In genomic region chr12:53295891-53296219, GRCh38 we compare ENCODE assay signal across 8 cellular contexts. TPM values are rescaled to one million over a fixed set of nuclear protein-coding genes. Genes with fewer than 3 reads are reported as not detected.
DNase-seq lines count a peak whose midpoint lies in the region; ATAC-seq, FAIRE-seq and TF ChIP-seq lines count a peak whose summit lies in the region.

No MANE protein-coding gene starts in this region.

- no peak for TF ChIP-seq POLR2A in H54 (IDR thresholded peaks at IDR 0.05; ENCODE audit: low read depth, low read length)

- H3F3A ChIP-seq in GM23248 (ENCODE audit: insufficient read depth) = peaks cover 51% of the 10 kb centered on the region

- DNase-seq in GM23248 (peak; percentile 29), WTC11 (ENCODE audit: low spot score) (no peak), glutamatergic neuron (no peak), skeletal muscle cell (ENCODE audit: low read depth) (no peak), dermis blood vessel endothelial cell (no peak), NCI-H2081 treated with DMSO at 0.1 percent for 48 hours (lab: John Stamatoyannopoulos, UW) (no peak), H54 (ENCODE audit: insufficient read length, low spot score) (no peak)
- DNase-seq in activated effector memory CD4-positive, alpha-beta T cell treated with Interleukin-2 at 50 U/mL for 16 hours = no peak

- H3K36me3 ChIP-seq in GM23248 (ENCODE audit: low read depth) = 0 out of 2 replicates have a peak, but pooled peaks cover 4% of the 10 kb centered on the region

- peaks cover 31% of the 10 kb centered on the region for H3K36me3 Mint-ChIP-seq in WTC11
- no peaks in the 10 kb centered on the region for H3K36me3 Mint-ChIP-seq in glutamatergic neuron (ENCODE audit: unreplicated experiment)

- no peaks in the 10 kb centered on the region for H3K9me3 Mint-ChIP-seq in WTC11
- H3K9me3 Mint-ChIP-seq in glutamatergic neuron (ENCODE audit: unreplicated experiment) = peaks cover 4% of the 10 kb centered on the region

- H3K4me3 Mint-ChIP-seq in WTC11 = peak overlapping the region; percentile 99
- H3K4me3 Mint-ChIP-seq in glutamatergic neuron (ENCODE audit: unreplicated experiment) = peak overlapping the region; percentile 95

- H3K27ac Mint-ChIP-seq in WTC11 (peak overlapping the region; percentile 96), glutamatergic neuron (ENCODE audit: unreplicated experiment) (peak overlapping the region; percentile 94)

- peaks cover 43% of the 10 kb centered on the region for H3K4me1 ChIP-seq in GM23248 (ENCODE audit: insufficient read depth)

- CTCF ChIA-PET in WTC11 (lab: Charles Lee) = interaction anchor here (0.7 to 15.2 kb wide), 28 partner anchors 12 to 248 kb away, joined by 3 to 161 read pairs (median 4); partner anchors contain the start of genes AAAS, CSAD, ESPL1 and TARBP2

- H3K9me3 ChIP-seq in GM23248 (ENCODE audit: low read depth) = no peaks in the 10 kb centered on the region

- no peaks in the 10 kb centered on the region for H4K20me1 ChIP-seq in GM23248 (ENCODE audit: insufficient read depth)

- H2AFZ ChIP-seq in GM23248 = peak overlapping the region; percentile 82

- no peaks in the 10 kb centered on the region for H3K27me3 Mint-ChIP-seq in WTC11 (ENCODE audit: low read depth)
- H3K27me3 Mint-ChIP-seq in glutamatergic neuron (ENCODE audit: unreplicated experiment) = peaks cover 6% of the 10 kb centered on the region

- ATAC-seq in WTC11 = no peak

- TF ChIP-seq CTCF in WTC11 (IDR thresholded peaks at IDR 0.05) (no peak), glutamatergic neuron (IDR thresholded peaks at IDR 0.05; ENCODE audit: partially characterized antibody, unreplicated experiment) (no peak)

- peaks cover 29% of the 10 kb centered on the region for H3K79me2 ChIP-seq in GM23248 (ENCODE audit: insufficient read depth)

- H3K4me1 Mint-ChIP-seq in WTC11 = peaks cover 23% of the 10 kb centered on the region
- peaks cover 15% of the 10 kb centered on the region for H3K4me1 Mint-ChIP-seq in glutamatergic neuron (ENCODE audit: low read depth, unreplicated experiment)

- H3K4me3 ChIP-seq in GM23248 (peak overlapping the region; percentile 93), skeletal muscle cell (ENCODE audit: low read depth, low read length) (peak overlapping the region; percentile 98)

- H3K27me3 ChIP-seq in GM23248 (replicated peaks; ENCODE audit: insufficient read depth) = no peaks in the 10 kb centered on the region

- H3K9me2 ChIP-seq in GM23248 (ENCODE audit: insufficient read depth) = no peaks in the 10 kb centered on the region

- peak overlapping the region; percentile 90 for H3K4me2 ChIP-seq in GM23248 (ENCODE audit: unreplicated experiment)

- POLR2A ChIA-PET in WTC11 (lab: Charles Lee) = interaction anchor here (0.9 to 2.3 kb wide), 7 partner anchors 26 to 137 kb away, joined by 3 to 19 read pairs (median 6); partner anchors contain the start of genes AAAS, CSAD, ESPL1 and SP1

- H3K9ac ChIP-seq in GM23248 = peak overlapping the region; percentile 96

- in situ Hi-C loops in GM23248 (cut with MboI) = no loop called here

- peak overlapping the region; percentile 100 for H3K27ac ChIP-seq in GM23248

- FAIRE-seq in H54 (lab: Jason Lieb, UNC) = no peak

- 1 to 3% methylated on average over 12 of the region's 12 CpGs for WGBS in GM23248 (ENCODE audit: low coverage in 1 of 2, low lambda C conversion rate in 2 of 2, missing lambda C conversion rate in 2 of 2), 2 experiments

TF ChIP-seq in WTC11, 78 proteins besides CTCF, POLR2A, EP300 and RAD21:
- TF ChIP-seq MYBL2 (CRISPR knock-in tag; IDR thresholded peaks at IDR 0.05) (no peak), E2F1 (CRISPR knock-in tag; IDR thresholded peaks at IDR 0.05) (no peak), SMAD3 (CRISPR knock-in tag; IDR thresholded peaks at IDR 0.05; ENCODE audit: borderline replicate concordance) (no peak), EMX1 (CRISPR knock-in tag; IDR thresholded peaks at IDR 0.05) (no peak), HMGXB4 (CRISPR knock-in tag; IDR thresholded peaks at IDR 0.05) (no peak), USF1 (CRISPR knock-in tag; IDR thresholded peaks at IDR 0.05) (no peak), GTF2I (CRISPR knock-in tag; conservative IDR thresholded peaks at IDR 0.05) (no peak), NR2C2 (CRISPR knock-in tag; IDR thresholded peaks at IDR 0.05) (no peak)

RNA-seq across cellular contexts. Expression of gene PFDN5, which starts 0.5 kb away (rescaled TPM):
- 380 and 393 TPM in 2 replicates for total RNA-seq in GM23248 (2014; rRNA removed; shearing (Covaris generic))
- 609 and 625 TPM in 2 replicates for polyA plus RNA-seq in GM23248 (2016; fragmentation: Nextera tagmentation; extraction: Ambion mirVana)
- total RNA-seq in WTC11 (2021) (263 to 286 TPM (median 270 TPM) in 3 replicates), glutamatergic neuron (ENCODE audit: unreplicated experiment) (292 TPM), dermis blood vessel endothelial cell (185 and 491 TPM in 2 replicates)

RNA-seq across cellular contexts. Expression of gene MYG1, which starts 3.6 kb away (rescaled TPM):
- total RNA-seq in GM23248 (2014; rRNA removed; shearing (Covaris generic)) = 39.6 and 48.9 TPM in 2 replicates
- polyA plus RNA-seq in GM23248 (2016; fragmentation: Nextera tagmentation; extraction: Ambion mirVana) = 47.8 and 52.4 TPM in 2 replicates
- total RNA-seq in WTC11 (2021) (84.7 to 93.1 TPM (median 92.8 TPM) in 3 replicates), glutamatergic neuron (ENCODE audit: unreplicated experiment) (66.1 TPM), dermis blood vessel endothelial cell (35.2 and 43.1 TPM in 2 replicates)

RNA-seq across cellular contexts. Expression of gene AAAS, which starts 25.6 kb away (rescaled TPM):
- 63.4 and 72.0 TPM in 2 replicates for total RNA-seq in GM23248 (2014; rRNA removed; shearing (Covaris generic))
- polyA plus RNA-seq in GM23248 (2016; fragmentation: Nextera tagmentation; extraction: Ambion mirVana) = 46.6 and 49.7 TPM in 2 replicates
- 95.8 to 104 TPM (median 98.9 TPM) in 3 replicates for total RNA-seq in WTC11 (2021)
- total RNA-seq in glutamatergic neuron (ENCODE audit: unreplicated experiment) = 57.5 TPM
- total RNA-seq in dermis blood vessel endothelial cell = 38.6 and 44.3 TPM in 2 replicates

RNA-seq across cellular contexts. Expression of gene ESPL1, which starts 27.8 kb away (rescaled TPM):
- total RNA-seq in GM23248 (2014; rRNA removed; shearing (Covaris generic)) = 5.6 and 8.5 TPM in 2 replicates
- polyA plus RNA-seq in GM23248 (2016; fragmentation: Nextera tagmentation; extraction: Ambion mirVana) = 2.0 and 3.3 TPM in 2 replicates
- total RNA-seq in WTC11 (2021) (41.5 to 61.4 TPM (median 48.5 TPM) in 3 replicates), glutamatergic neuron (ENCODE audit: unreplicated experiment) (5.1 TPM), dermis blood vessel endothelial cell (4.8 and 16.5 TPM in 2 replicates)

RNA-seq across cellular contexts. Expression of gene SP7, which starts 40.3 kb away (rescaled TPM):
- not detected in 2 replicates for total RNA-seq in GM23248 (2014; rRNA removed; shearing (Covaris generic))
- polyA plus RNA-seq in GM23248 (2016; fragmentation: Nextera tagmentation; extraction: Ambion mirVana) = not detected in 2 replicates
- total RNA-seq in WTC11 (2021) (0.09 TPM in 1 of 3 replicates, not detected in the others), glutamatergic neuron (ENCODE audit: unreplicated experiment) (not detected), dermis blood vessel endothelial cell (not detected in 2 replicates)
